Comparison of ENCODE assay signal across 8 cellular contexts in genomic region chr2:73920577-73921545, GRCh38. TPM values are rescaled to one million over a fixed set of nuclear protein-coding genes. Genes with fewer than 3 reads are reported as not detected.
DNase-seq lines count a peak whose midpoint lies in the region; ATAC-seq and TF ChIP-seq lines count a peak whose summit lies in the region.

No MANE protein-coding gene starts in this region.

- TF ChIP-seq EP300 in esophagus muscularis mucosa (IDR thresholded peaks at IDR 0.05) (no peak), sigmoid colon (IDR thresholded peaks at IDR 0.05) (no peak)

- H3K9me3 ChIP-seq in DND-41 (ENCODE audit: insufficient read depth, low read length, severe bottlenecking) (no peaks in the 10 kb centered on the region), Karpas-422 (ENCODE audit: low read length) (no peaks in the 10 kb centered on the region), esophagus muscularis mucosa (no peaks in the 10 kb centered on the region), sigmoid colon (no peaks in the 10 kb centered on the region)

- H3K27ac ChIP-seq in DND-41 (ENCODE audit: low read length) (no peak overlapping the region), Karpas-422 (ENCODE audit: low read length) (no peak overlapping the region), esophagus muscularis mucosa (replicated peaks in 1 of 4) (peak overlapping the region; percentile 67 to 82 (median 70)), sigmoid colon (peak overlapping the region; percentile 55 to 99 (median 83))

- WGBS in esophagus muscularis mucosa, result 36% methylated on average over 12 of the region's 12 CpGs
- WGBS in sigmoid colon, 2 donors, result 66 to 82% methylated on average over 12 of the region's 12 CpGs

- H4K20me1 ChIP-seq in DND-41 (ENCODE audit: insufficient read depth, low read length) (no peaks in the 10 kb centered on the region), Karpas-422 (ENCODE audit: insufficient read depth, low read depth, low read length) (no peaks in the 10 kb centered on the region)

- H3K27me3 ChIP-seq in DND-41 (ENCODE audit: insufficient read depth, low read length, poor library complexity) (no peaks in the 10 kb centered on the region), Karpas-422 (ENCODE audit: low read length) (no peaks in the 10 kb centered on the region), esophagus muscularis mucosa (no peaks in the 10 kb centered on the region), sigmoid colon (no peaks in the 10 kb centered on the region)

- DNase-seq in DND-41 (peak; percentile 37), Karpas-422 (peak; percentile 76), UCSD-AML1 (lab: John Stamatoyannopoulos, UW; ENCODE audit: unreplicated experiment) (peak; percentile 71), esophagus muscularis mucosa (ENCODE audit: extremely low spot score) (no peak), sigmoid colon (peak; percentile 89), DMS79 (lab: John Stamatoyannopoulos, UW) (no peak)

- peaks cover 2% of the 10 kb centered on the region for H3K4me1 ChIP-seq in DND-41 (ENCODE audit: insufficient read depth, low read length)
- peaks cover 19% of the 10 kb centered on the region for H3K4me1 ChIP-seq in Karpas-422 (ENCODE audit: low read length)
- H3K4me1 ChIP-seq in esophagus muscularis mucosa, result peaks cover under 1 to 9% (median 4%) of the 10 kb centered on the region in 4 donors
- peaks cover 0 to 2% (median 0%) of the 10 kb centered on the region in 4 donors for H3K4me1 ChIP-seq in sigmoid colon

- no peaks in the 10 kb centered on the region for H3K9me2 ChIP-seq in Karpas-422 (replicated peaks; ENCODE audit: insufficient read depth, low read length)

- ATAC-seq in DND-41 (ENCODE audit: insufficient read depth, low read depth) (peak; percentile 58; the same call in 2 of the 3 replicates), GM21737 (IDR thresholded peaks at IDR 0.05; ENCODE audit: unreplicated experiment) (no peak), GM18907 (IDR thresholded peaks at IDR 0.05; ENCODE audit: unreplicated experiment) (no peak)

- no peak overlapping the region for H3K4me3 ChIP-seq in DND-41 (ENCODE audit: low read depth in 1 of 2, low read length in 2 of 2)
- H3K4me3 ChIP-seq in Karpas-422 (ENCODE audit: low read length), result no peak overlapping the region
- no peak overlapping the region for H3K4me3 ChIP-seq in esophagus muscularis mucosa
- H3K4me3 ChIP-seq in sigmoid colon, result no peak overlapping the region

- TF ChIP-seq POLR2A in esophagus muscularis mucosa (IDR thresholded peaks at IDR 0.05; ENCODE audit: low read depth) (no peak), sigmoid colon (IDR thresholded peaks at IDR 0.05) (no peak)

- H3K79me2 ChIP-seq in DND-41 (ENCODE audit: insufficient read depth, low read length) (no peaks in the 10 kb centered on the region), Karpas-422 (ENCODE audit: low read length) (no peaks in the 10 kb centered on the region)

- H3K4me2 ChIP-seq in DND-41 (ENCODE audit: insufficient read depth, low read length) (no peak overlapping the region), Karpas-422 (ENCODE audit: low read depth, low read length, poor library complexity, severe bottlenecking) (no peak overlapping the region)

- TF ChIP-seq CTCF in DND-41 (IDR thresholded peaks at IDR 0.05; ENCODE audit: borderline replicate concordance, extremely low read depth, low read length, poor library complexity, severe bottlenecking) (peak; percentile 29), esophagus muscularis mucosa (IDR thresholded peaks at IDR 0.05) (peak in 2 of 3 experiments; percentile 40 to 55), sigmoid colon (IDR thresholded peaks at IDR 0.05) (peak; percentile 12 to 42 (median 30))

- intact Hi-C loops in esophagus muscularis mucosa (cut with DNase I), result loop anchor here (10.0 kb wide), 2 partner anchors 96 to 224 kb away; partner anchors contain the start of genes BOLA3 and STAMBP
- intact Hi-C loops in sigmoid colon (cut with DNase I), result loop anchor here (10.0 kb wide), 1 partner anchor 554 kb away; the partner anchor contains the start of gene MRPL53

- no peaks in the 10 kb centered on the region for H3K36me3 ChIP-seq in DND-41 (ENCODE audit: insufficient read depth, low read length)
- no peaks in the 10 kb centered on the region for H3K36me3 ChIP-seq in Karpas-422 (ENCODE audit: insufficient read depth, low read length)
- H3K36me3 ChIP-seq in esophagus muscularis mucosa, result peaks cover 0 to 40% (median 26%) of the 10 kb centered on the region in 4 donors
- H3K36me3 ChIP-seq in sigmoid colon, result peaks cover 14 to 40% (median 33%) of the 10 kb centered on the region in 4 donors

- H3K9ac ChIP-seq in DND-41 (ENCODE audit: low read depth, low read length) (no peak overlapping the region), Karpas-422 (ENCODE audit: low read length) (no peak overlapping the region)

- no peak overlapping the region for H2AFZ ChIP-seq in DND-41 (ENCODE audit: low read depth, low read length)
- no peak overlapping the region for H2AFZ ChIP-seq in Karpas-422 (ENCODE audit: low read length)

RNA-seq across cellular contexts. Expression of gene DGUOK, which starts 5.8 kb away (rescaled TPM):
- 88.0 and 130 TPM in 2 replicates for total RNA-seq in Karpas-422 (2014; rRNA removed; shearing (Covaris generic); ENCODE audit: low replicate concordance)
- 10 to 100 TPM; 31.6 to 50.7 (median 36.6) TPM for total RNA-seq in esophagus muscularis mucosa
- total RNA-seq in sigmoid colon, result 10 to 100 TPM; 31.6 to 48.1 (median 39.3) TPM
- polyA plus RNA-seq in sigmoid colon, result 100 to 1,000 TPM in 1 of 3 donors, 10 to 100 TPM in 2; 89.3 to 132 (median 96.7) TPM

RNA-seq across cellular contexts. Expression of gene ACTG2, which starts 28.1 kb away (rescaled TPM):
- not detected in 2 replicates for total RNA-seq in Karpas-422 (2014; rRNA removed; shearing (Covaris generic); ENCODE audit: low replicate concordance)
- total RNA-seq in esophagus muscularis mucosa (1,000 to 10,000 TPM; 4,013 to 8,538 (median 5,633) TPM), sigmoid colon (over 10,000 TPM in 1 of 4 donors, 1,000 to 10,000 TPM in 3; 3,612 to 10,290 (median 5,643) TPM)
- polyA plus RNA-seq in sigmoid colon, result 100 to 1,000 TPM in 2 of 3 donors, 10 to 100 TPM in 1; 16.9 to 441 (median 104) TPM

Comparison
In these comparisons a context has a peak if more than half of its experiments do, and no peak if none do; other contexts are left out.
1. DNase-seq: peak in DND-41 (single experiment), Karpas-422 (single experiment), UCSD-AML1 (single experiment) and sigmoid colon (single experiment); none in esophagus muscularis mucosa (single experiment) and DMS79 (single experiment).
2. H3K27ac ChIP-seq: peak in esophagus muscularis mucosa (4 of 4) and sigmoid colon (4 of 4); none in DND-41 (single experiment) and Karpas-422 (single experiment).
3. RNA of gene ACTG2, which starts 28.1 kb away (total RNA-seq): 4,013 to 8,538 TPM in esophagus muscularis mucosa and 3,612 to 10,290 TPM in sigmoid colon; not detected in Karpas-422; every median in the first group is over 1,000 times any median in the second.
4. Peak in every context shown above with its lines, with median percentiles within 50 percentile points of each other: CTCF ChIP-seq.